Comparison of ENCODE assay signal across 26 cellular contexts in the genomic region with DNA sequence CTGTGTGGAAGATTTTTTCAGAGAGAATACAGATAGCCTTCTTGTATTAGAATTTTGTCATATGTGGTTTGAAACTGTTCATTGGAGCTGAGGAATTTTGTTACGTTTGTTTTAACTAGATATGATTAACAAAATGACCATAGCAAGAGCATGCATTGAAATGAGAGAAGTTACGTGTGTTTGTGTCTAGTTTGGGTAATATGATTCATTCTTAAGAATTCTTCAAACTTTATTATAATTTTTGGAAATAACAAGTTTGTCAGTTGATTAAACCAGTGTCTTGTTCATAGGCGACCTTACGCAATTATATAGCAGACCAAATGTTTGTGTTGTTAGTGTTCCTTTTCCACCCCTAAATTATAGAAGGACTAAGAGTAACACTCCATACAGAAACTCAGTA. TPM values are rescaled to one million over a fixed set of nuclear protein-coding genes. Genes with fewer than 3 reads are reported as not detected.
A peak's percentile ranks its signal among the peaks of the same experiment; 100 is the strongest.
DNase-seq lines count a peak whose midpoint lies in the region; ATAC-seq, FAIRE-seq and TF ChIP-seq lines count a peak whose summit lies in the region.
"Had no signal": no experiment of that assay in that cellular context is flagged by ENCODE, and none has a peak within 500 bp of the region (broad histone marks: within the 10 kb centered on the region; RNA-seq: fewer than 3 reads in every experiment).

No MANE protein-coding gene starts in this region.

- peaks cover 14% of the 10 kb centered on the region; the same call in 1 of the 2 replicates for H3F3A ChIP-seq in PC-9 (ENCODE audit: insufficient read depth, low read depth)

- H4K20me1 ChIP-seq in PC-9 (ENCODE audit: insufficient read depth), result no peaks in the 10 kb centered on the region
- H4K20me1 ChIP-seq in fibroblast of lung (ENCODE audit: control insufficient read depth, extremely low read depth, insufficient read depth, low read length), result no peaks in the 10 kb centered on the region
- peaks cover 9% of the 10 kb centered on the region; the same call in 1 of the 2 replicates for H4K20me1 ChIP-seq in Karpas-422 (ENCODE audit: insufficient read depth, low read depth, low read length)

- H3K9ac ChIP-seq in fibroblast of lung (ENCODE audit: insufficient read depth, low read length) (no peak overlapping the region), Karpas-422 (ENCODE audit: low read length) (no peak overlapping the region)

- intact Hi-C loops in PC-9 (cut with micrococcal nuclease; ENCODE audit: unreplicated experiment), result no loop called here
- intact Hi-C loops in pancreas (cut with DNase I), result no loop called here

- ATAC-seq in pancreas, result no peak
- ATAC-seq in HG03108 (IDR thresholded peaks at IDR 0.05; ENCODE audit: unreplicated experiment), result no peak
- no peak for ATAC-seq in HG03442 (IDR thresholded peaks at IDR 0.05; ENCODE audit: unreplicated experiment)
- ATAC-seq: naive thymus-derived CD8-positive, alpha-beta T cell had no signal

- no peak overlapping the region for H3K27ac Mint-ChIP-seq in activated naive CD4-positive, alpha-beta T cell treated with anti-CD3 and anti-CD28 coated beads, Interleukin-2, amount 10 ng/mL, durations not matched to agents 7 days and 5 days
- H3K27ac Mint-ChIP-seq: naive thymus-derived CD8-positive, alpha-beta T cell had no signal

- H3K27me3 ChIP-seq in PC-9 (ENCODE audit: insufficient read depth, low read depth), result no peaks in the 10 kb centered on the region
- no peaks in the 10 kb centered on the region for H3K27me3 ChIP-seq in fibroblast of lung (ENCODE audit: control insufficient read depth, insufficient read depth, low read length)
- no peaks in the 10 kb centered on the region for H3K27me3 ChIP-seq in pancreas
- H3K27me3 ChIP-seq in Karpas-422 (ENCODE audit: low read length), result no peaks in the 10 kb centered on the region
- H3K27me3 ChIP-seq: adrenal gland, cardiac muscle cell, dorsolateral prefrontal cortex, tibial artery had no signal

- POLR2A ChIA-PET in PC-9 (lab: Charles Lee; ENCODE audit: unreplicated experiment), result no interaction called here

- H3K4me3 ChIP-seq in PC-9, result no peak overlapping the region
- H3K4me3 ChIP-seq in fibroblast of lung (replicated peaks in 1 of 4; ENCODE audit: control extremely low read depth in 1 of 4, insufficient read depth in 1 of 4, low read depth in 3 of 4, low read length in 4 of 4), result no peak overlapping the region
- peak overlapping the region in 3 of 4 donors; percentile 1 to 95 (median 79) for H3K4me3 ChIP-seq in pancreas
- H3K4me3 ChIP-seq in Karpas-422 (ENCODE audit: low read length), result no peak overlapping the region
- H3K4me3 ChIP-seq: adrenal gland, cardiac muscle cell, dorsolateral prefrontal cortex, tibial artery had no signal

- H3K36me3 ChIP-seq in PC-9 (ENCODE audit: low read depth), result peaks cover 52% of the 10 kb centered on the region
- H3K36me3 ChIP-seq in fibroblast of lung (ENCODE audit: control insufficient read depth, insufficient read depth, low read length), result peaks cover 7% of the 10 kb centered on the region
- peaks cover 0 to 19% (median 13%) of the 10 kb centered on the region in 3 donors for H3K36me3 ChIP-seq in pancreas
- H3K36me3 ChIP-seq in Karpas-422 (ENCODE audit: insufficient read depth, low read length), result peaks cover 70% of the 10 kb centered on the region

- peaks cover 62% of the 10 kb centered on the region for H3K36me3 Mint-ChIP-seq in activated naive CD4-positive, alpha-beta T cell treated with anti-CD3 and anti-CD28 coated beads, Interleukin-2, amount 10 ng/mL, durations not matched to agents 7 days and 5 days

- TF ChIP-seq CTCF in PC-9 (conservative IDR thresholded peaks at IDR 0.05), result no peak
- TF ChIP-seq CTCF in fibroblast of lung (conservative IDR thresholded peaks at IDR 0.05 in 1 of 2, IDR thresholded peaks at IDR 0.05 in 1 of 2; ENCODE audit: low read depth in 1 of 2, low read length in 2 of 2), result no peak
- no peak for TF ChIP-seq CTCF in pancreas (IDR thresholded peaks at IDR 0.05)

- CTCF ChIA-PET in PC-9 (lab: Charles Lee), result interaction anchor here (0.6 kb wide), 1 partner anchor 17 kb away, joined by 3 read pairs; no protein-coding TSS in a partner anchor
- CTCF ChIA-PET in activated naive CD4-positive, alpha-beta T cell treated with anti-CD3 and anti-CD28 coated beads, Interleukin-2, amount 10 ng/mL, durations not matched to agents 7 days and 5 days (lab: Charles Lee), result interaction anchor here (0.6 kb wide), 1 partner anchor 687 kb away, joined by 3 read pairs; no protein-coding TSS in a partner anchor

- H3K4me3 Mint-ChIP-seq in activated naive CD4-positive, alpha-beta T cell treated with anti-CD3 and anti-CD28 coated beads, Interleukin-2, amount 10 ng/mL, durations not matched to agents 7 days and 5 days, result no peak overlapping the region
- H3K4me3 Mint-ChIP-seq: naive thymus-derived CD8-positive, alpha-beta T cell had no signal

- FAIRE-seq in pancreas (lab: Jason Lieb, UNC), result no peak
- FAIRE-seq: frontal cortex had no signal

- DNase-seq in EH (ENCODE audit: low read depth), result peak; percentile 57
- no peak for DNase-seq in PC-9
- DNase-seq in fibroblast of lung (ENCODE audit: low read depth in 2 of 2), result peak; percentile 20 to 54
- DNase-seq in pancreas, result no peak
- DNase-seq in Karpas-422, result no peak
- no peak for DNase-seq in activated naive CD4-positive, alpha-beta T cell treated with anti-CD3 and anti-CD28 coated beads, Interleukin-2, amount 10 ng/mL, durations not matched to agents 7 days and 5 days
- DNase-seq: activated effector memory CD4-positive, alpha-beta T cell treated with anti-CD3 and anti-CD28 coated beads, Interleukin-2, amount 50 U/mL, for 16 hours; CD4-positive, CD25-positive, alpha-beta regulatory T cell; DMS79; dorsolateral prefrontal cortex; mesendoderm; naive thymus-derived CD8-positive, alpha-beta T cell; NCI-H1694 treated with DMSO at 0.1 percent for 48 hours; NCI-H748 treated with DMSO at 0.1 percent for 48 hours; Right ventricle myocardium superior; stimulated activated naive CD4-positive, alpha-beta T cell treated with Interleukin-2 at 50 U/mL for 16 hours; tibial artery had no signal

- H3K27ac ChIP-seq in PC-9 (peak overlapping the region; percentile 69), fibroblast of lung (ENCODE audit: insufficient read depth, low read length) (no peak overlapping the region), pancreas (peak overlapping the region in 3 of 4 donors; percentile 41 to 98 (median 94)), Karpas-422 (ENCODE audit: low read length) (no peak overlapping the region)
- H3K27ac ChIP-seq: adrenal gland, cardiac muscle cell, dorsolateral prefrontal cortex, epithelial cell of prostate, tibial artery had no signal

- H3K9me2 ChIP-seq in PC-9 (ENCODE audit: insufficient read depth), result no peaks in the 10 kb centered on the region
- H3K9me2 ChIP-seq in Karpas-422 (replicated peaks; ENCODE audit: insufficient read depth, low read length), result no peaks in the 10 kb centered on the region

- H2AFZ ChIP-seq in PC-9 (no peak overlapping the region), fibroblast of lung (ENCODE audit: low read length) (no peak overlapping the region), Karpas-422 (ENCODE audit: low read length) (no peak overlapping the region)

- 29 to 31% methylated on average over 4 of the region's 4 CpGs for WGBS in pancreas, 2 donors

- H3K4me1 ChIP-seq in PC-9 (replicated peaks; ENCODE audit: insufficient read depth), result peaks cover 45% of the 10 kb centered on the region
- peaks cover 9% of the 10 kb centered on the region for H3K4me1 ChIP-seq in fibroblast of lung (ENCODE audit: control insufficient read depth, extremely low read depth, insufficient read depth, low read length)
- peaks cover 7 to 36% (median 27%) of the 10 kb centered on the region in 3 donors for H3K4me1 ChIP-seq in pancreas
- H3K4me1 ChIP-seq in Karpas-422 (ENCODE audit: low read length), result peaks cover 32% of the 10 kb centered on the region

- H3K4me2 ChIP-seq in PC-9 (peak overlapping the region; percentile 47; the same call in 1 of the 2 replicates), fibroblast of lung (ENCODE audit: extremely low read depth, insufficient read depth, low read length) (peak overlapping the region; percentile 44), Karpas-422 (ENCODE audit: low read depth, low read length, poor library complexity, severe bottlenecking) (no peak overlapping the region)

- no TSS peak for BruUV-seq in PC-9 (replicated peaks; lab: Mats Ljungman, UMichigan)

- no peaks in the 10 kb centered on the region for H3K9me3 ChIP-seq in PC-9 (ENCODE audit: insufficient read depth, low read depth)
- H3K9me3 ChIP-seq in fibroblast of lung (ENCODE audit: control insufficient read depth, insufficient read depth, low read depth, low read length), result no peaks in the 10 kb centered on the region
- H3K9me3 ChIP-seq in pancreas, result no peaks in the 10 kb centered on the region
- H3K9me3 ChIP-seq in Karpas-422 (ENCODE audit: low read length), result no peaks in the 10 kb centered on the region
- H3K9me3 ChIP-seq: adrenal gland, tibial artery had no signal

- H3K9me3 Mint-ChIP-seq in activated naive CD4-positive, alpha-beta T cell treated with anti-CD3 and anti-CD28 coated beads, Interleukin-2, amount 10 ng/mL, durations not matched to agents 7 days and 5 days, result no peaks in the 10 kb centered on the region
- H3K9me3 Mint-ChIP-seq: CD4-positive, CD25-positive, alpha-beta regulatory T cell; naive thymus-derived CD8-positive, alpha-beta T cell had no signal

- H3K79me2 ChIP-seq in PC-9 (ENCODE audit: low read depth) (peaks cover 63% of the 10 kb centered on the region), fibroblast of lung (ENCODE audit: control insufficient read depth, insufficient read depth, low read length) (peaks cover 52% of the 10 kb centered on the region), Karpas-422 (ENCODE audit: low read length) (peaks cover 75% of the 10 kb centered on the region)

- H3K4me1 Mint-ChIP-seq in activated naive CD4-positive, alpha-beta T cell treated with anti-CD3 and anti-CD28 coated beads, Interleukin-2, amount 10 ng/mL, durations not matched to agents 7 days and 5 days, result peaks cover 45% of the 10 kb centered on the region

- no peaks in the 10 kb centered on the region for H3K27me3 Mint-ChIP-seq in activated naive CD4-positive, alpha-beta T cell treated with anti-CD3 and anti-CD28 coated beads, Interleukin-2, amount 10 ng/mL, durations not matched to agents 7 days and 5 days
- H3K27me3 Mint-ChIP-seq: CD4-positive, CD25-positive, alpha-beta regulatory T cell; naive thymus-derived CD8-positive, alpha-beta T cell had no signal

RNA-seq across cellular contexts. Expression of gene GMNN, which starts 5.5 kb away (rescaled TPM):
- 53.1 and 54.8 TPM in 2 replicates for total RNA-seq in PC-9 (2021)
- 12.9 and 13.6 TPM in 2 replicates for total RNA-seq in fibroblast of lung
- 18.9 and 35.5 TPM in 2 replicates for polyA plus RNA-seq in fibroblast of lung
- 16.4 and 30.3 TPM in 2 replicates for polyA plus RNA-seq in fibroblast of lung (2012)
- 2.5 and 11.1 TPM in 2 replicates for polyA minus RNA-seq in fibroblast of lung (ENCODE audit: low replicate concordance)
- 10 to 100 TPM; 36.5 to 69.4 (median 50.3) TPM for total RNA-seq in pancreas
- polyA plus RNA-seq in pancreas, result 10 to 100 TPM; 44.4 to 57.0 TPM
- total RNA-seq in Karpas-422 (2014; rRNA removed; shearing (Covaris generic); ENCODE audit: low replicate concordance), result 23.3 and 29.6 TPM in 2 replicates

RNA-seq across cellular contexts. Expression of gene ARMH2, which starts 18.5 kb away (rescaled TPM):
- not detected in 2 replicates for total RNA-seq in PC-9 (2021)
- total RNA-seq in fibroblast of lung, result not detected in 2 replicates
- not detected in 2 replicates for polyA plus RNA-seq in fibroblast of lung
- not detected in 2 replicates for polyA plus RNA-seq in fibroblast of lung (2012)
- not detected in 2 replicates for polyA minus RNA-seq in fibroblast of lung (ENCODE audit: low replicate concordance)
- total RNA-seq in pancreas, result not detected
- polyA plus RNA-seq in pancreas, result not detected
- total RNA-seq in Karpas-422 (2014; rRNA removed; shearing (Covaris generic); ENCODE audit: low replicate concordance), result not detected in 2 replicates
- total RNA-seq: adrenal gland, cardiac muscle cell, frontal cortex, kidney epithelial cell, M059J, Right ventricle myocardium superior, skeletal muscle tissue had no signal
- polyA plus RNA-seq: adrenal gland, cardiac muscle cell had no signal

Comparison
In these comparisons a context has a peak if more than half of its experiments do, and no peak if none do; other contexts are left out.
1. DNase-seq: peak in EH (single experiment) and fibroblast of lung (2 of 2); none in PC-9 (0 of 2), pancreas (0 of 6), Karpas-422 (single experiment) and activated naive CD4-positive, alpha-beta T cell treated with anti-CD3 and anti-CD28 coated beads, Interleukin-2, amount 10 ng/mL, durations not matched to agents 7 days and 5 days (single experiment).
2. H3K27ac ChIP-seq: peak in PC-9 (single experiment) and pancreas (3 of 4); none in fibroblast of lung (single experiment) and Karpas-422 (single experiment).
3. H3K4me3 ChIP-seq: peak in pancreas (3 of 4); none in PC-9 (single experiment), fibroblast of lung (0 of 4) and Karpas-422 (single experiment).